1 cellular context compared by ENCODE assay signal in the genomic region with DNA sequence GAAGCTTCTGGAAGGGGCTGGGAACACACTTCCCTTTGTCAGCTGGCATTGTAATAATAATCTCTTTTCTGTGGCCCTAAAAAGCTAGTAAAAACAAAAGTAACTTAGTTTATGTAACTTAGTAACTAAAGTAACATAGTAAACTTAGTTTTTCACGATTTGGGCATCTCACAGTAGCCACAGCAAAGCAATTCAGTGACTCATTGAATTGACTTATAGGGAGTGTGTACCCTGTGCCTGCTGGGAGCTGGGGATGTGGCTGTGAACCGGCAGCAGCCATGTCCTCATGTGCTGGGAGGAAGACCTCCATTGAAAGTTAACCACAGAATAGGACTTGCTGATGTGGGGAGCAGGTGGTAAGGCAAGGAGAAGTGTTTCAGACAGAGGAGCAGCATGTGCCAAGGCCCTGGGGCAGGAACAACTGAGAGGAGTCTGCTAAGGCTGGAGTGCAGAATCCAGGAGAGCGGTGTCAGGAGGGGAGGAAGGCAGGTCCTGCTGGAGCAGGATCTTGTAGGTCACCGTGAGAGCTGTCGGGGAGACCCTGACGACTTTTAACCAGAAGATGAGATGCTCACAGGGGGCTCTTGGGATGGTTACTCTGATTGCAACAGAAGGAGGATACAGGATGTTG.
TF ChIP-seq lines count a peak whose summit lies in the region.

No MANE protein-coding gene starts in this region.

TF ChIP-seq in SK-N-SH, 30 proteins besides CTCF, POLR2A, EP300 and RAD21 (continued from another document):
- TF ChIP-seq, protein P1, sequence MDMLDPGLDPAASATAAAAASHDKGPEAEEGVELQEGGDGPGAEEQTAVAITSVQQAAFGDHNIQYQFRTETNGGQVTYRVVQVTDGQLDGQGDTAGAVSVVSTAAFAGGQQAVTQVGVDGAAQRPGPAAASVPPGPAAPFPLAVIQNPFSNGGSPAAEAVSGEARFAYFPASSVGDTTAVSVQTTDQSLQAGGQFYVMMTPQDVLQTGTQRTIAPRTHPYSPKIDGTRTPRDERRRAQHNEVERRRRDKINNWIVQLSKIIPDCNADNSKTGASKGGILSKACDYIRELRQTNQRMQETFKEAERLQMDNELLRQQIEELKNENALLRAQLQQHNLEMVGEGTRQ (IDR thresholded peaks at IDR 0.05; ENCODE audit: borderline replicate concordance, low read depth, low read length): no peak
- TF ChIP-seq MEF2A (IDR thresholded peaks at IDR 0.05; ENCODE audit: borderline replicate concordance, low read depth) (no peak), CHD2 (IDR thresholded peaks at IDR 0.05; ENCODE audit: low read length, partially characterized antibody) (no peak), GATA2 (CRISPR knock-in tag; IDR thresholded peaks at IDR 0.05) (no peak), RCOR1 (IDR thresholded peaks at IDR 0.05; ENCODE audit: low read length) (no peak)
